9 cellular contexts compared by ENCODE assay signal in the genomic region with DNA sequence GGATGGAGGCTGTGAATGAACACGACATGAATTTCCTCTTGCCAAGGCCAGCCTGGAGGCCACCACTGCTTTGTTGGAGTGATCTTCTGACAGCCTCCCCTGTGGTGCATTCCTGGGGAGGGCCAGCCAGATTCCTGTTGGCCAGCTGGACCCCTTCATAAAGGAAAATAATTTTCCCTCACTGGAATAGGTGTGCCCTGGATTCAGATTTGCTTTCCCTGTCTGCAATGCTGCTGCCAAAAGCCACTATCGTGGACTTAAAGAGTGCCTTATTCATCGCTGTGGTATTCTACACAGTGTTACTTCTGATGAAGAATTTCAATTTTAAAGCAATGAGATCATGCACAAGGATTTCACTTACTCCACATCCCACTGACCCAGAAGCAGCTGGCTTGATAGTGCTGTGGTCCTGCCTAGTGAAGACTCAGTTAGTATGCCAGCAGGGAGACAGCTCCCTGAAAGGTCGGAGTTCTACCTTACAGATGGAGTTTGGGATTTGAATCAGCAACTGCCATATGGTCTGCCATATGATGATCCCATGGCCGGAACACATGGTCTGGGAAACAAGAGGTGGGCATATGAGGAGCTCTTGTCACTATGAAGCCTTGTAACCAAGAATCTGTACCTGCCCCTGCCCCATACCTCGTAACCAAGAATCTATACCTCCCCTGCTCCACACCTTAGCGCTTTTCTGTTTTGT.
A peak's percentile ranks its signal among the peaks of the same experiment; 100 is the strongest.
DNase-seq lines count a peak whose midpoint lies in the region; ATAC-seq, FAIRE-seq and TF ChIP-seq lines count a peak whose summit lies in the region.
"Had no signal": no experiment of that assay in that cellular context is flagged by ENCODE, and none has a peak within 500 bp of the region (broad histone marks: within the 10 kb centered on the region; RNA-seq: fewer than 3 reads in every experiment).

No MANE protein-coding gene starts in this region.

- DNase-seq in EH (ENCODE audit: low read depth) (peak; percentile 95), NCI-H69 (lab: John Stamatoyannopoulos, UW) (peak; percentile 88), endodermal cell (peak; percentile 9), trophoblast cell (peak; percentile 46 to 83), GM12891 (ENCODE audit: insufficient read length, low spot score) (no peak), GOT3 (lab: John Stamatoyannopoulos, UW) (no peak)
- no peak for DNase-seq in effector CD4-positive, alpha-beta T cell

- H4K91ac ChIP-seq in trophoblast cell (ENCODE audit: low read depth, low read length), result no peak overlapping the region

- H3K9me3 Mint-ChIP-seq in endodermal cell, result no peaks in the 10 kb centered on the region

- H3K27ac Mint-ChIP-seq in endodermal cell, result no peak overlapping the region

- no peaks in the 10 kb centered on the region for H3K4me1 ChIP-seq in endodermal cell (ENCODE audit: control insufficient read depth, insufficient read depth, low read length)
- no peaks in the 10 kb centered on the region for H3K4me1 ChIP-seq in trophoblast cell (ENCODE audit: control insufficient read depth in 1 of 2, insufficient read depth in 2 of 2, low read length in 2 of 2)

- H3K27ac ChIP-seq in endodermal cell (ENCODE audit: low read depth, low read length) (no peak overlapping the region), trophoblast cell (ENCODE audit: low read depth, low read length) (no peak overlapping the region)
- H3K27ac ChIP-seq: neutrophil had no signal

- no peak overlapping the region for H3K4ac ChIP-seq in trophoblast cell (ENCODE audit: low read depth, low read length)

- TF ChIP-seq CTCF in endodermal cell (conservative IDR thresholded peaks at IDR 0.05), result no peak

- H2BK5ac ChIP-seq in trophoblast cell (ENCODE audit: low read depth, low read length, poor library complexity), result no peak overlapping the region

- no peak overlapping the region for H3K23ac ChIP-seq in trophoblast cell (ENCODE audit: low read length)

- H3K4me2 ChIP-seq in trophoblast cell (ENCODE audit: low read length), result no peak overlapping the region

- H3K4me3 Mint-ChIP-seq in endodermal cell, result no peak overlapping the region

- H3K9ac ChIP-seq in endodermal cell (ENCODE audit: extremely low read depth, low read length, poor library complexity, severe bottlenecking) (no peak overlapping the region), trophoblast cell (ENCODE audit: low read length) (no peak overlapping the region)

- H3K36me3 ChIP-seq in endodermal cell (ENCODE audit: control insufficient read depth, insufficient read depth, low read length) (no peaks in the 10 kb centered on the region), trophoblast cell (ENCODE audit: control insufficient read depth in 1 of 2, insufficient read depth in 2 of 2, low read length in 2 of 2) (no peaks in the 10 kb centered on the region)
- H3K36me3 ChIP-seq: neutrophil had no signal

- no peaks in the 10 kb centered on the region for H3K9me3 ChIP-seq in endodermal cell (ENCODE audit: control insufficient read depth, low read length)
- no peaks in the 10 kb centered on the region for H3K9me3 ChIP-seq in trophoblast cell (ENCODE audit: insufficient read depth, low read depth, low read length)
- H3K9me3 ChIP-seq: neutrophil had no signal

- H3K27me3 Mint-ChIP-seq in endodermal cell (ENCODE audit: insufficient read depth), result peaks cover 4% of the 10 kb centered on the region

- no peak overlapping the region for H3K18ac ChIP-seq in trophoblast cell (ENCODE audit: low read length)

- no peak overlapping the region for H4K12ac ChIP-seq in trophoblast cell (ENCODE audit: low read depth, low read length)

- H2BK12ac ChIP-seq in trophoblast cell (ENCODE audit: low read length), result no peak overlapping the region

- no peak for ATAC-seq in GM21717 (IDR thresholded peaks at IDR 0.05; ENCODE audit: unreplicated experiment)

- H3K4me1 Mint-ChIP-seq in endodermal cell, result peaks cover 5% of the 10 kb centered on the region

- H3K14ac ChIP-seq in trophoblast cell (ENCODE audit: low read length), result no peak overlapping the region

- H4K8ac ChIP-seq in trophoblast cell (ENCODE audit: low read depth, low read length), result no peak overlapping the region

- FAIRE-seq in GM12891 (lab: Jason Lieb, UNC), result no peak

- no peak for TF ChIP-seq POLR2A in GM12891 (IDR thresholded peaks at IDR 0.05; ENCODE audit: low read depth, low read length)

- no peaks in the 10 kb centered on the region for H3K79me2 ChIP-seq in trophoblast cell (ENCODE audit: control insufficient read depth, insufficient read depth, low read length, poor library complexity)

- WGBS in endodermal cell (ENCODE audit: insufficient coverage in 1 of 2, insufficient read length in 1 of 2), 2 experiments, result 85 to 91% methylated on average over 5 to 7 of the region's 7 CpGs
- WGBS in trophoblast cell (ENCODE audit: extremely low coverage, insufficient coverage, insufficient read length), result no CpG with 5 or more reads among the region's 7 CpGs

- H2AK5ac ChIP-seq in trophoblast cell (ENCODE audit: low read length), result no peak overlapping the region

- no peaks in the 10 kb centered on the region for H3K79me1 ChIP-seq in trophoblast cell (ENCODE audit: low read length)

- H3K4me3 ChIP-seq in endodermal cell (ENCODE audit: low read length) (no peak overlapping the region), trophoblast cell (ENCODE audit: low read depth, low read length) (no peak overlapping the region)

- H2AFZ ChIP-seq in trophoblast cell (ENCODE audit: insufficient read depth, low read length, poor library complexity), result no peak overlapping the region

- no peak overlapping the region for H2BK120ac ChIP-seq in trophoblast cell (ENCODE audit: insufficient read depth, low read length, poor library complexity)

- no peaks in the 10 kb centered on the region for H3K36me3 Mint-ChIP-seq in endodermal cell (ENCODE audit: low read depth)

- H3K27me3 ChIP-seq in endodermal cell (ENCODE audit: control insufficient read depth, insufficient read depth, low read length, poor library complexity, severe bottlenecking) (no peaks in the 10 kb centered on the region), trophoblast cell (ENCODE audit: insufficient read depth, low read length) (no peaks in the 10 kb centered on the region)

TF ChIP-seq in GM12891, 5 proteins besides CTCF, POLR2A, EP300 and RAD21:
- no peak for TF ChIP-seq POLR2AphosphoS5 (IDR thresholded peaks at IDR 0.05; ENCODE audit: low read depth, low read length)
- no peak for TF ChIP-seq TAF1 (IDR thresholded peaks at IDR 0.05; ENCODE audit: low read depth, low read length)
- no peak for TF ChIP-seq SPI1 (IDR thresholded peaks at IDR 0.05; ENCODE audit: low read depth, low read length)
- TF ChIP-seq POU2F2 (IDR thresholded peaks at IDR 0.05; ENCODE audit: low read depth, low read length), result no peak

Comparison
In these comparisons a context has a peak if more than half of its experiments do, and no peak if none do; other contexts are left out.
1. DNase-seq: peak in EH (single experiment), NCI-H69 (single experiment), endodermal cell (single experiment) and trophoblast cell (2 of 2); none in effector CD4-positive, alpha-beta T cell (single experiment), GM12891 (single experiment) and GOT3 (single experiment).